In genomic region chr10:48509974-48510692, GRCh38 we compare ENCODE assay signal across 10 cellular contexts.
DNase-seq lines count a peak whose midpoint lies in the region; ATAC-seq and TF ChIP-seq lines count a peak whose summit lies in the region.
"Had no signal": no experiment of that assay in that cellular context is flagged by ENCODE, and none has a peak within 500 bp of the region (broad histone marks: within the 10 kb centered on the region; RNA-seq: fewer than 3 reads in every experiment).

No MANE protein-coding gene starts in this region.

- H3K4me1 Mint-ChIP-seq in stimulated activated effector memory CD8-positive, alpha-beta T cell treated with anti-CD3 and anti-CD28 coated beads, Interleukin-12 subunit alpha, Interleukin-12 subunit beta, amount 100 ng/mL, for 72 hours = no peaks in the 10 kb centered on the region

- H3K9me3 Mint-ChIP-seq in stimulated activated effector memory CD8-positive, alpha-beta T cell treated with anti-CD3 and anti-CD28 coated beads, Interleukin-12 subunit alpha, Interleukin-12 subunit beta, amount 100 ng/mL, for 72 hours = peaks cover 13% of the 10 kb centered on the region

- no peak for TF ChIP-seq POLR2A in testis (IDR thresholded peaks at IDR 0.05)

- H3K36me3 Mint-ChIP-seq in stimulated activated effector memory CD8-positive, alpha-beta T cell treated with anti-CD3 and anti-CD28 coated beads, Interleukin-12 subunit alpha, Interleukin-12 subunit beta, amount 100 ng/mL, for 72 hours = no peaks in the 10 kb centered on the region

- TF ChIP-seq CTCF in AG10803 (conservative IDR thresholded peaks at IDR 0.05; ENCODE audit: low read length) = peak; percentile 52
- peak; percentile 44 for TF ChIP-seq CTCF in GM12872 (IDR thresholded peaks at IDR 0.05; ENCODE audit: insufficient read depth, low read depth, low read length)
- TF ChIP-seq CTCF in fibroblast of the aortic adventitia (IDR thresholded peaks at IDR 0.05; ENCODE audit: insufficient read depth, low read length) = peak; percentile 32
- TF ChIP-seq CTCF in testis (IDR thresholded peaks at IDR 0.05) = no peak

- H3K4me3 Mint-ChIP-seq in stimulated activated effector memory CD8-positive, alpha-beta T cell treated with anti-CD3 and anti-CD28 coated beads, Interleukin-12 subunit alpha, Interleukin-12 subunit beta, amount 100 ng/mL, for 72 hours = no peak overlapping the region

- no peaks in the 10 kb centered on the region for H3K36me3 ChIP-seq in testis (ENCODE audit: low read depth, missing control alignments)
- H3K36me3 ChIP-seq: MG63, uterus had no signal

- WGBS in testis, 2 donors = 85 to 89% methylated on average over 8 of the region's 8 CpGs

- ATAC-seq in stimulated activated effector memory CD8-positive, alpha-beta T cell treated with anti-CD3 and anti-CD28 coated beads, Interleukin-12 subunit alpha, Interleukin-12 subunit beta, amount 100 ng/mL, for 72 hours = no peak

- H3K27me3 ChIP-seq in testis = no peaks in the 10 kb centered on the region
- H3K27me3 ChIP-seq: MG63, uterus had no signal

- H3K4me1 ChIP-seq in testis = no peaks in the 10 kb centered on the region
- H3K4me1 ChIP-seq: uterus had no signal

- intact Hi-C loops in testis (cut with DNase I; ENCODE audit: low total_unique reads) = no loop called here

- DNase-seq in AG10803 (ENCODE audit: low read depth) (no peak), RPMI8226 (peak; percentile 31), fibroblast of the aortic adventitia (ENCODE audit: low read depth) (no peak), UCSD-AML1 (lab: John Stamatoyannopoulos, UW; ENCODE audit: unreplicated experiment) (no peak), testis (no peak), H4 (ENCODE audit: low spot score) (no peak)
- DNase-seq in stimulated activated effector memory CD8-positive, alpha-beta T cell treated with anti-CD3 and anti-CD28 coated beads, Interleukin-12 subunit alpha, Interleukin-12 subunit beta, amount 100 ng/mL, for 72 hours (ENCODE audit: low spot score in 2 of 2) = no peak
- DNase-seq: MG63, uterus had no signal

- H3K4me3 ChIP-seq in AG10803 (ENCODE audit: low read length) (no peak overlapping the region), fibroblast of the aortic adventitia (ENCODE audit: low read depth, low read length) (no peak overlapping the region), testis (no peak overlapping the region)
- H3K4me3 ChIP-seq: MG63, uterus had no signal

- no peak overlapping the region for H3K27ac ChIP-seq in testis
- H3K27ac ChIP-seq: uterus had no signal

- H3K9me3 ChIP-seq in testis = no peaks in the 10 kb centered on the region

- no peak overlapping the region for H3K27ac Mint-ChIP-seq in stimulated activated effector memory CD8-positive, alpha-beta T cell treated with anti-CD3 and anti-CD28 coated beads, Interleukin-12 subunit alpha, Interleukin-12 subunit beta, amount 100 ng/mL, for 72 hours

Comparison
In these comparisons a context has a peak if more than half of its experiments do, and no peak if none do; other contexts are left out.
1. CTCF ChIP-seq: peak in AG10803 (single experiment), GM12872 (single experiment) and fibroblast of the aortic adventitia (single experiment); none in testis (0 of 3).